ENCODE assay signal across 20 cellular contexts in genomic region chr7:43631559-43631958, GRCh38. TPM values are rescaled to one million over a fixed set of nuclear protein-coding genes. Genes with fewer than 3 reads are reported as not detected.
DNase-seq lines count a peak whose midpoint lies in the region; ATAC-seq and TF ChIP-seq lines count a peak whose summit lies in the region.
"Had no signal": no experiment of that assay in that cellular context is flagged by ENCODE, and none has a peak within 500 bp of the region (broad histone marks: within the 10 kb centered on the region; RNA-seq: fewer than 3 reads in every experiment).

No MANE protein-coding gene starts in this region.

- peak overlapping the region; percentile 90 for H3K27ac Mint-ChIP-seq in activated CD8-positive, alpha-beta T cell treated with anti-CD3 and anti-CD28 coated beads for 36 hours
- H3K27ac Mint-ChIP-seq in naive B cell, result peak overlapping the region; percentile 51 to 87 (median 60)
- H3K27ac Mint-ChIP-seq: mesothelial cell of epicardium, type B pancreatic cell had no signal

- H3K4me1 Mint-ChIP-seq in activated CD8-positive, alpha-beta T cell treated with anti-CD3 and anti-CD28 coated beads for 36 hours (ENCODE audit: low read depth), result peaks cover 94% of the 10 kb centered on the region
- peaks cover 44 to 87% (median 66%) of the 10 kb centered on the region in 3 donors for H3K4me1 Mint-ChIP-seq in naive B cell

- DNase-seq in GM12865 (ENCODE audit: low read depth) (peak; percentile 42), naive B cell (no peak), left lobe of liver (ENCODE audit: low spot score) (no peak)
- DNase-seq in activated CD8-positive, alpha-beta T cell treated with anti-CD3 and anti-CD28 coated beads for 36 hours, result no peak
- DNase-seq: activated effector memory CD4-positive, alpha-beta T cell treated with Interleukin-2 at 50 U/mL for 16 hours; brain microvascular endothelial cell; dorsolateral prefrontal cortex; heart left ventricle; NCI-H1105; NCI-H2171 treated with DMSO at 0.1 percent for 48 hours; sigmoid colon; stimulated activated CD4-positive, alpha-beta T cell treated with anti-CD3 and anti-CD28 coated beads, Interleukin-4, amount 100 ng/mL, for 1 hour; stimulated activated CD8-positive, alpha-beta memory T cell treated with anti-CD3 and anti-CD28 coated beads, Interleukin-4, amount 100 ng/mL, for 48 hours had no signal

- ATAC-seq in GM21723 (IDR thresholded peaks at IDR 0.05; ENCODE audit: unreplicated experiment), result peak; percentile 52
- ATAC-seq in activated CD8-positive, alpha-beta T cell treated with anti-CD3 and anti-CD28 coated beads for 36 hours, result peak; percentile 47
- no peak for ATAC-seq in naive B cell (ENCODE audit: low read depth in 2 of 2)
- ATAC-seq in HG03378 (IDR thresholded peaks at IDR 0.05; ENCODE audit: unreplicated experiment), result no peak
- no peak for ATAC-seq in HG02973 (IDR thresholded peaks at IDR 0.05; ENCODE audit: unreplicated experiment)
- ATAC-seq in left lobe of liver, result no peak
- ATAC-seq in HG03135 (IDR thresholded peaks at IDR 0.05; ENCODE audit: unreplicated experiment), result no peak
- ATAC-seq: heart left ventricle had no signal

- POLR2A ChIA-PET in activated CD8-positive, alpha-beta T cell treated with anti-CD3 and anti-CD28 coated beads for 36 hours (lab: Charles Lee), result interaction anchor here (1.1 to 4.2 kb wide), 5 partner anchors 9 to 49 kb away, joined by 3 to 20 read pairs (median 5); partner anchors contain the start of gene STK17A

- no peak overlapping the region for H3K4me3 ChIP-seq in GM12865 (ENCODE audit: low read depth, low read length)
- H3K4me3 ChIP-seq: BLaER1, dorsolateral prefrontal cortex, heart left ventricle, sigmoid colon had no signal

- peaks cover 81% of the 10 kb centered on the region for H3K36me3 Mint-ChIP-seq in activated CD8-positive, alpha-beta T cell treated with anti-CD3 and anti-CD28 coated beads for 36 hours (ENCODE audit: low read depth)
- peaks cover 17 to 44% of the 10 kb centered on the region in 2 donors for H3K36me3 Mint-ChIP-seq in naive B cell

- intact Hi-C loops in activated CD8-positive, alpha-beta T cell treated with anti-CD3 and anti-CD28 coated beads for 36 hours (cut with micrococcal nuclease), result no loop called here

- no peaks in the 10 kb centered on the region for H3K27me3 Mint-ChIP-seq in activated CD8-positive, alpha-beta T cell treated with anti-CD3 and anti-CD28 coated beads for 36 hours
- H3K27me3 Mint-ChIP-seq in naive B cell, result no peaks in the 10 kb centered on the region
- H3K27me3 Mint-ChIP-seq: type B pancreatic cell had no signal

- CTCF ChIA-PET in activated CD8-positive, alpha-beta T cell treated with anti-CD3 and anti-CD28 coated beads for 36 hours (lab: Charles Lee), result interaction anchor here (1.4 to 7.2 kb wide), 2 partner anchors 18 to 49 kb away, joined by 5 to 64 read pairs; partner anchors contain the start of gene STK17A

- no peak for TF ChIP-seq CTCF in GM12865 (IDR thresholded peaks at IDR 0.05; ENCODE audit: insufficient read depth, low read depth, low read length, missing control alignments)
- TF ChIP-seq CTCF in activated CD8-positive, alpha-beta T cell treated with anti-CD3 and anti-CD28 coated beads for 36 hours (IDR thresholded peaks at IDR 0.05), result no peak

- H3K9me3 Mint-ChIP-seq in activated CD8-positive, alpha-beta T cell treated with anti-CD3 and anti-CD28 coated beads for 36 hours, result no peaks in the 10 kb centered on the region
- no peaks in the 10 kb centered on the region for H3K9me3 Mint-ChIP-seq in naive B cell
- H3K9me3 Mint-ChIP-seq: mesothelial cell of epicardium, type B pancreatic cell had no signal

- H3K4me3 Mint-ChIP-seq in activated CD8-positive, alpha-beta T cell treated with anti-CD3 and anti-CD28 coated beads for 36 hours, result peak overlapping the region; percentile 24
- peak overlapping the region in 4 of 8 donors; percentile 2 to 65 (median 28) for H3K4me3 Mint-ChIP-seq in naive B cell
- H3K4me3 Mint-ChIP-seq: mesothelial cell of epicardium, type B pancreatic cell had no signal

RNA-seq across cellular contexts. Expression of gene STK17A, which starts 48.7 kb away (rescaled TPM):
- total RNA-seq in activated CD8-positive, alpha-beta T cell treated with anti-CD3 and anti-CD28 coated beads for 36 hours, result 10 to 100 TPM; 42.4 to 46.1 TPM
- 100 to 1,000 TPM; 263 to 424 (median 353) TPM for polyA plus RNA-seq in naive B cell (ENCODE audit: low read depth in 6 of 6)
- 2.9 TPM for total RNA-seq in left lobe of liver

Comparison
In these comparisons a context has a peak if more than half of its experiments do, and no peak if none do; other contexts are left out.
1. ATAC-seq: peak in GM21723 (single experiment) and activated CD8-positive, alpha-beta T cell treated with anti-CD3 and anti-CD28 coated beads for 36 hours (single experiment); none in naive B cell (0 of 2), HG03378 (single experiment), HG02973 (single experiment), left lobe of liver (single experiment) and HG03135 (single experiment).
2. RNA of gene STK17A, which starts 48.7 kb away (total RNA-seq): 42.4 to 46.1 TPM in activated CD8-positive, alpha-beta T cell treated with anti-CD3 and anti-CD28 coated beads for 36 hours; 2.9 TPM in left lobe of liver (single experiment); every median in the first group is over 10 times any median in the second.